11 cellular contexts compared by ENCODE assay signal in the genomic region with DNA sequence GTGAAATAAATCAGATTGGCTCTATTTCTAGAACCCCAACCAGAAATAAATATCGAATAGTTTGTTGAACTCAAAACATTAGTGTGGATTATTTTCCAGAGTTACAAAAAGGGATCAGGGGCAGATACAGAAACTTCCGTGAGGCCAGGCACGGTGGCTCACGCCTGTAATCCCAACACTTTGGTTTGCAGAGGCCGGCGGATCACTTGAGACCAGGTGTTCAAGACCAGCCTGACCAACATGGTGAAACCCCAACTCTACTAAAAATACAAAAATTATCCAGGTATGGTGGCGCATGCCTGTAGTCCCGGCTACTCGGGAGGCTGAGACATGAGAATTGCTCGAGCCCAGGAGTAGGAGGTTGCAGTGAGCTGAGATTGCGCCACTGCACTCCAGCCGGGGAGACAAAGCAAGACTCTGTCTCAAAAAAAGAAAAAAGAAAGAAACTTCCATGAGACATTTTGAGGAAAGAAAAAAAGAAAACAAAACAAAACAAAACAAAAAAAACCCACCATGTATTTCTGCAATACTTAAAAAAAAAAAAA. TPM values are rescaled to one million over a fixed set of nuclear protein-coding genes. Genes with fewer than 3 reads are reported as not detected.
DNase-seq lines count a peak whose midpoint lies in the region; TF ChIP-seq lines count a peak whose summit lies in the region.
"Had no signal": no experiment of that assay in that cellular context is flagged by ENCODE, and none has a peak within 500 bp of the region (broad histone marks: within the 10 kb centered on the region; RNA-seq: fewer than 3 reads in every experiment).

No MANE protein-coding gene starts in this region.

- H3K4me3 ChIP-seq in DOHH2 (ENCODE audit: low read length): no peak overlapping the region
- H3K4me3 ChIP-seq in OCI-LY1 (ENCODE audit: low read depth, low read length, poor library complexity, severe bottlenecking): peak overlapping the region; percentile 97
- H3K4me3 ChIP-seq in dorsolateral prefrontal cortex: peak overlapping the region in 56 of 59 donors; percentile 64 to 97 (median 88)
- peak overlapping the region; percentile 68 for H3K4me3 ChIP-seq in ovary
- no peak overlapping the region for H3K4me3 ChIP-seq in vagina

- H4K20me1 ChIP-seq in DOHH2 (ENCODE audit: control insufficient read depth, insufficient read depth, low read depth, low read length): peaks cover 3% of the 10 kb centered on the region
- no peaks in the 10 kb centered on the region for H4K20me1 ChIP-seq in OCI-LY1 (ENCODE audit: insufficient read depth, low read length)

- no peaks in the 10 kb centered on the region for H3F3A ChIP-seq in DOHH2 (ENCODE audit: control insufficient read depth, insufficient read depth)
- no peaks in the 10 kb centered on the region for H3F3A ChIP-seq in OCI-LY1 (ENCODE audit: insufficient read depth, low read length)

- no peak overlapping the region for H3K27ac ChIP-seq in DOHH2 (ENCODE audit: low read depth, low read length)
- no peak overlapping the region for H3K27ac ChIP-seq in OCI-LY1 (ENCODE audit: low read depth, low read length, poor library complexity, severe bottlenecking)
- H3K27ac ChIP-seq in dorsolateral prefrontal cortex: peak overlapping the region in 53 of 59 donors; percentile 4 to 95 (median 89)
- peak overlapping the region in 1 of 2 donors; percentile 5 for H3K27ac ChIP-seq in ovary
- no peak overlapping the region for H3K27ac ChIP-seq in vagina

- no peak for TF ChIP-seq CTCF in DOHH2 (IDR thresholded peaks at IDR 0.05; ENCODE audit: low read depth, low read length, poor library complexity, severe bottlenecking)
- TF ChIP-seq CTCF in OCI-LY1 (IDR thresholded peaks at IDR 0.05; ENCODE audit: low read length): no peak
- no peak for TF ChIP-seq CTCF in dorsolateral prefrontal cortex (IDR thresholded peaks at IDR 0.05 in 54 of 56, conservative IDR thresholded peaks at IDR 0.05 in 2 of 56; ENCODE audit: low read depth in 1 of 56, partially characterized antibody in 56 of 56)
- TF ChIP-seq CTCF in ovary (IDR thresholded peaks at IDR 0.05): no peak
- no peak for TF ChIP-seq CTCF in vagina (IDR thresholded peaks at IDR 0.05)

- H3K9me3 ChIP-seq in DOHH2 (ENCODE audit: control insufficient read depth, insufficient read depth, low read length): no peaks in the 10 kb centered on the region; the same call in 1 of the 2 replicates
- no peaks in the 10 kb centered on the region; the same call in 1 of the 2 replicates for H3K9me3 ChIP-seq in OCI-LY1 (ENCODE audit: low read length)
- no peaks in the 10 kb centered on the region for H3K9me3 ChIP-seq in ovary
- H3K9me3 ChIP-seq in vagina: no peaks in the 10 kb centered on the region
- H3K9me3 ChIP-seq: left lung had no signal

- DNase-seq in dorsolateral prefrontal cortex (peak in 2 of 10 donors; percentile 10 to 39), ovary (peak in 1 of 5 donors; percentile 47), vagina (ENCODE audit: extremely low spot score in 2 of 2) (no peak), cortex of kidney (lab: John Stamatoyannopoulos, UW) (no peak)
- no peak for DNase-seq in activated effector memory CD4-positive, alpha-beta T cell treated with anti-CD3 and anti-CD28 coated beads, Interleukin-2, amount 50 U/mL, for 16 hours
- DNase-seq: foreskin melanocyte, left lung, NCI-H1694 treated with DMSO at 0.1 percent for 48 hours, T1000 had no signal

- no peak overlapping the region for H2AFZ ChIP-seq in OCI-LY1 (ENCODE audit: low read length)

- H3K4me1 ChIP-seq in DOHH2 (ENCODE audit: control insufficient read depth, low read length): peaks cover 17% of the 10 kb centered on the region
- peaks cover 16% of the 10 kb centered on the region for H3K4me1 ChIP-seq in OCI-LY1 (ENCODE audit: insufficient read depth, low read length, severe bottlenecking)
- peaks cover 3% of the 10 kb centered on the region for H3K4me1 ChIP-seq in ovary (ENCODE audit: insufficient read depth)
- peaks cover 21% of the 10 kb centered on the region for H3K4me1 ChIP-seq in vagina

- intact Hi-C loops in dorsolateral prefrontal cortex (cut with DNase I): no loop called here
- intact Hi-C loops in ovary (cut with DNase I): no loop called here
- intact Hi-C loops in vagina (cut with DNase I): no loop called here

- peaks cover 60% of the 10 kb centered on the region for H3K79me2 ChIP-seq in DOHH2 (ENCODE audit: control insufficient read depth, low read length)
- peaks cover 20% of the 10 kb centered on the region for H3K79me2 ChIP-seq in OCI-LY1 (ENCODE audit: insufficient read depth, low read length)

- H3K27me3 ChIP-seq in DOHH2 (ENCODE audit: control insufficient read depth, low read length) (peaks cover 10% of the 10 kb centered on the region), OCI-LY1 (ENCODE audit: insufficient read depth, low read length) (no peaks in the 10 kb centered on the region), dorsolateral prefrontal cortex (no peaks in the 10 kb centered on the region), ovary (no peaks in the 10 kb centered on the region), vagina (no peaks in the 10 kb centered on the region)

- no peaks in the 10 kb centered on the region for H3K9me2 ChIP-seq in DOHH2 (replicated peaks; ENCODE audit: control insufficient read depth, low read length)
- no peaks in the 10 kb centered on the region for H3K9me2 ChIP-seq in OCI-LY1 (ENCODE audit: low read depth, low read length)

- H3K36me3 ChIP-seq in DOHH2 (ENCODE audit: control insufficient read depth, low read length): peaks cover 57% of the 10 kb centered on the region
- H3K36me3 ChIP-seq in OCI-LY1 (ENCODE audit: insufficient read depth, low read length): peaks cover 52% of the 10 kb centered on the region
- no peaks in the 10 kb centered on the region for H3K36me3 ChIP-seq in ovary
- peaks cover 0 to 41% of the 10 kb centered on the region in 2 donors for H3K36me3 ChIP-seq in vagina

- 37 to 52% (median 40%) methylated on average over 12 of the region's 12 CpGs for WGBS in ovary, 3 donors

- H3K4me2 ChIP-seq in DOHH2 (ENCODE audit: low read length) (peak overlapping the region; percentile 12; the same call in 1 of the 2 replicates), OCI-LY1 (ENCODE audit: low read length) (peak overlapping the region; percentile 99)

- TF ChIP-seq POLR2A in ovary (IDR thresholded peaks at IDR 0.05): no peak
- no peak for TF ChIP-seq POLR2A in vagina (IDR thresholded peaks at IDR 0.05)

- TF ChIP-seq EP300 in ovary (IDR thresholded peaks at IDR 0.05): no peak

- peak overlapping the region; percentile 83; the same call in 1 of the 2 replicates for H3K9ac ChIP-seq in OCI-LY1 (ENCODE audit: low read length)

RNA-seq across cellular contexts. Expression of a gene that starts 2.1 kb away (rescaled TPM):
- total RNA-seq in dorsolateral prefrontal cortex (100 to 1,000 TPM in 16 of 120 experiments, 10 to 100 TPM in 104; 55.8 to 117 (median 87.1) TPM), ovary (100 to 1,000 TPM in 6 of 7 donors, 10 to 100 TPM in 1; 86.8 to 287 (median 175) TPM), vagina (62.4 TPM)
- 10 to 100 TPM; 47.8 to 61.6 TPM for polyA plus RNA-seq in ovary

Comparison
In these comparisons a context has a peak if more than half of its experiments do, and no peak if none do; other contexts are left out.
1. H3K27ac ChIP-seq: peak in dorsolateral prefrontal cortex (53 of 59); none in DOHH2 (single experiment), OCI-LY1 (single experiment) and vagina (single experiment).
2. H3K4me3 ChIP-seq: peak in OCI-LY1 (single experiment), dorsolateral prefrontal cortex (56 of 59) and ovary (single experiment); none in DOHH2 (single experiment) and vagina (0 of 2).